In genomic region chrX:153818571-153819397, GRCh38 we compare ENCODE assay signal across 8 cellular contexts. TPM values are rescaled to one million over a fixed set of nuclear protein-coding genes. Genes with fewer than 3 reads are reported as not detected.
A peak's percentile ranks its signal among the peaks of the same experiment; 100 is the strongest.
DNase-seq lines count a peak whose midpoint lies in the region; ATAC-seq lines count a peak whose summit lies in the region.

No MANE protein-coding gene starts in this region.

- ATAC-seq in HG03175 (IDR thresholded peaks at IDR 0.05; ENCODE audit: unreplicated experiment) = no peak
- no peak for ATAC-seq in GM18861 (IDR thresholded peaks at IDR 0.05; ENCODE audit: unreplicated experiment)
- no peak for ATAC-seq in GM18858 (IDR thresholded peaks at IDR 0.05; ENCODE audit: unreplicated experiment)

- H3K36me3 ChIP-seq in ES-I3 (ENCODE audit: insufficient read depth, low read length) = 0 out of 2 replicates have a peak, but pooled peaks cover 2% of the 10 kb centered on the region

- H3K9ac ChIP-seq in ES-I3 (ENCODE audit: low read depth, low read length) = peak overlapping the region; percentile 61

- H3K27me3 Mint-ChIP-seq in activated T-helper 1 cell treated with anti-CD3 and anti-CD28 coated beads, Interleukin-12 subunit alpha, Interleukin-12 subunit beta, Interleukin-2, Interleukin-4 antibody, amounts not matched to agents 30 ng/mL and 10 ng/mL and 1 ng/mL, durations not matched to agents 14 hours and 24 hours and 36 hours (ENCODE audit: insufficient read depth) = peaks cover 19% of the 10 kb centered on the region

- H3K27ac Mint-ChIP-seq in activated T-helper 1 cell treated with anti-CD3 and anti-CD28 coated beads, Interleukin-12 subunit alpha, Interleukin-12 subunit beta, Interleukin-2, Interleukin-4 antibody, amounts not matched to agents 30 ng/mL and 10 ng/mL and 1 ng/mL, durations not matched to agents 14 hours and 24 hours and 36 hours = no peak overlapping the region

- no peak overlapping the region for H3K4me3 Mint-ChIP-seq in activated T-helper 1 cell treated with anti-CD3 and anti-CD28 coated beads, Interleukin-12 subunit alpha, Interleukin-12 subunit beta, Interleukin-2, Interleukin-4 antibody, amounts not matched to agents 30 ng/mL and 10 ng/mL and 1 ng/mL, durations not matched to agents 14 hours and 24 hours and 36 hours

- DNase-seq in NCI-H2227 (lab: John Stamatoyannopoulos, UW; ENCODE audit: unreplicated experiment) (peak; percentile 80), germinal center (ENCODE audit: low spot score) (peak; percentile 59), retina (peak; percentile 82)
- DNase-seq in activated T-helper 1 cell treated with anti-CD3 and anti-CD28 coated beads, Interleukin-12 subunit alpha, Interleukin-12 subunit beta, Interleukin-2, Interleukin-4 antibody, amounts not matched to agents 30 ng/mL and 10 ng/mL and 1 ng/mL, durations not matched to agents 14 hours and 24 hours and 36 hours (ENCODE audit: low spot score) = peak; percentile 49

- H3K4me1 Mint-ChIP-seq in activated T-helper 1 cell treated with anti-CD3 and anti-CD28 coated beads, Interleukin-12 subunit alpha, Interleukin-12 subunit beta, Interleukin-2, Interleukin-4 antibody, amounts not matched to agents 30 ng/mL and 10 ng/mL and 1 ng/mL, durations not matched to agents 14 hours and 24 hours and 36 hours (ENCODE audit: low read depth) = peaks cover 23% of the 10 kb centered on the region

- no peaks in the 10 kb centered on the region for H3K9me3 ChIP-seq in ES-I3 (ENCODE audit: control insufficient read depth, insufficient read depth, low read length)

- H3K4me1 ChIP-seq in ES-I3 (ENCODE audit: insufficient read depth, low read length) = peaks cover 14% of the 10 kb centered on the region

- no peaks in the 10 kb centered on the region for H3K36me3 Mint-ChIP-seq in activated T-helper 1 cell treated with anti-CD3 and anti-CD28 coated beads, Interleukin-12 subunit alpha, Interleukin-12 subunit beta, Interleukin-2, Interleukin-4 antibody, amounts not matched to agents 30 ng/mL and 10 ng/mL and 1 ng/mL, durations not matched to agents 14 hours and 24 hours and 36 hours (ENCODE audit: low read depth)

- intact Hi-C loops in activated T-helper 1 cell treated with anti-CD3 and anti-CD28 coated beads, Interleukin-12 subunit alpha, Interleukin-12 subunit beta, Interleukin-2, Interleukin-4 antibody, amounts not matched to agents 30 ng/mL and 10 ng/mL and 1 ng/mL, durations not matched to agents 14 hours and 24 hours and 36 hours (cut with micrococcal nuclease) = loop anchor here (5.0 kb wide), 1 partner anchor 59 kb away; no protein-coding TSS in a partner anchor

- H3K9me3 Mint-ChIP-seq in activated T-helper 1 cell treated with anti-CD3 and anti-CD28 coated beads, Interleukin-12 subunit alpha, Interleukin-12 subunit beta, Interleukin-2, Interleukin-4 antibody, amounts not matched to agents 30 ng/mL and 10 ng/mL and 1 ng/mL, durations not matched to agents 14 hours and 24 hours and 36 hours = no peaks in the 10 kb centered on the region

RNA-seq across cellular contexts. Expression of gene PDZD4, which starts 11.6 kb away (rescaled TPM):
- 0.29 and 0.44 TPM in 2 replicates for total RNA-seq in activated T-helper 1 cell treated with anti-CD3 and anti-CD28 coated beads, Interleukin-12 subunit alpha, Interleukin-12 subunit beta, Interleukin-2, Interleukin-4 antibody, amounts not matched to agents 30 ng/mL and 10 ng/mL and 1 ng/mL, durations not matched to agents 14 hours and 24 hours and 36 hours

RNA-seq across cellular contexts. Expression of gene SSR4, which starts 24.3 kb away (rescaled TPM):
- 281 and 285 TPM in 2 replicates for total RNA-seq in activated T-helper 1 cell treated with anti-CD3 and anti-CD28 coated beads, Interleukin-12 subunit alpha, Interleukin-12 subunit beta, Interleukin-2, Interleukin-4 antibody, amounts not matched to agents 30 ng/mL and 10 ng/mL and 1 ng/mL, durations not matched to agents 14 hours and 24 hours and 36 hours

RNA-seq across cellular contexts. Expression of gene IDH3G, which starts 24.6 kb away (rescaled TPM):
- total RNA-seq in activated T-helper 1 cell treated with anti-CD3 and anti-CD28 coated beads, Interleukin-12 subunit alpha, Interleukin-12 subunit beta, Interleukin-2, Interleukin-4 antibody, amounts not matched to agents 30 ng/mL and 10 ng/mL and 1 ng/mL, durations not matched to agents 14 hours and 24 hours and 36 hours = 68.4 and 69.7 TPM in 2 replicates

RNA-seq across cellular contexts. Expression of gene SRPK3, which starts 37.9 kb away (rescaled TPM):
- total RNA-seq in activated T-helper 1 cell treated with anti-CD3 and anti-CD28 coated beads, Interleukin-12 subunit alpha, Interleukin-12 subunit beta, Interleukin-2, Interleukin-4 antibody, amounts not matched to agents 30 ng/mL and 10 ng/mL and 1 ng/mL, durations not matched to agents 14 hours and 24 hours and 36 hours = not detected in 2 replicates

RNA-seq across cellular contexts. Expression of gene PLXNB3, which starts 54.7 kb away (rescaled TPM):
- 0.21 and 0.81 TPM in 2 replicates for total RNA-seq in activated T-helper 1 cell treated with anti-CD3 and anti-CD28 coated beads, Interleukin-12 subunit alpha, Interleukin-12 subunit beta, Interleukin-2, Interleukin-4 antibody, amounts not matched to agents 30 ng/mL and 10 ng/mL and 1 ng/mL, durations not matched to agents 14 hours and 24 hours and 36 hours
